Comparison of ENCODE assay signal across 33 cellular contexts in genomic region chr13:59659981-59660380, GRCh38.
"Had no signal": no experiment of that assay in that cellular context is flagged by ENCODE, and none has a peak within 500 bp of the region (broad histone marks: within the 10 kb centered on the region; RNA-seq: fewer than 3 reads in every experiment).

No MANE protein-coding gene starts in this region.

- ATAC-seq: activated naive CD4-positive, alpha-beta T cell treated with anti-CD3 and anti-CD28 coated beads, Interleukin-2, amount 50 U/mL, for 72 hours; activated naive CD8-positive, alpha-beta T cell treated with anti-CD3 and anti-CD28 coated beads, Interleukin-2, amount 50 U/mL, for 24 hours; activated T-cell treated with anti-CD3 and anti-CD28 coated beads, Interleukin-2, amount 50 U/mL, for 4 hours; activated T-cell treated with anti-CD3 and anti-CD28 coated beads, Interleukin-2, amount 50 U/mL, for 72 hours; activated T-helper 17 cell treated with anti-CD3 and anti-CD28 coated beads, Interleukin-2, amount 50 U/mL, for 72 hours; body of pancreas had no signal

- H3K4me3 Mint-ChIP-seq: activated naive CD4-positive, alpha-beta T cell treated with anti-CD3 and anti-CD28 coated beads for 36 hours; activated naive CD4-positive, alpha-beta T cell treated with anti-CD3 and anti-CD28 coated beads, Interleukin-2, amount 10 ng/mL, durations not matched to agents 7 days and 5 days; activated naive CD4-positive, alpha-beta T cell treated with anti-CD3 and anti-CD28 coated beads, Interleukin-2, amount 50 U/mL, for 24 hours; activated naive CD8-positive, alpha-beta T cell; activated naive CD8-positive, alpha-beta T cell treated with anti-CD3 and anti-CD28 coated beads for 36 hours; activated naive CD8-positive, alpha-beta T cell treated with anti-CD3 and anti-CD28 coated beads, Interleukin-2, amount 10 ng/mL, durations not matched to agents 7 days and 5 days; activated naive CD8-positive, alpha-beta T cell treated with anti-CD3 and anti-CD28 coated beads, Interleukin-2, amount 50 U/mL, for 24 hours; activated T-cell treated with anti-CD3 and anti-CD28 coated beads, Interleukin-2, amount 50 U/mL, for 24 hours; activated T-cell treated with anti-CD3 and anti-CD28 coated beads, Interleukin-2, amount 50 U/mL, for 4 hours; activated T-cell treated with anti-CD3 and anti-CD28 coated beads, Interleukin-2, amount 50 U/mL, for 72 hours; activated T-helper 1 cell treated with anti-CD3 and anti-CD28 coated beads, Interleukin-12 subunit alpha, Interleukin-12 subunit beta, Interleukin-2, Interleukin-4 antibody, amounts not matched to agents 30 ng/mL and 10 ng/mL and 1 ng/mL, durations not matched to agents 14 hours and 24 hours and 36 hours; activated T-helper 17 cell treated with anti-CD3 and anti-CD28 coated beads, Interleukin-2, amount 50 U/mL, for 72 hours; brain; central memory CD8-positive, alpha-beta T cell had no signal

- H3K36me3 Mint-ChIP-seq: activated naive CD4-positive, alpha-beta T cell treated with anti-CD3 and anti-CD28 coated beads, Interleukin-2, amount 10 ng/mL, durations not matched to agents 7 days and 5 days; activated naive CD4-positive, alpha-beta T cell treated with anti-CD3 and anti-CD28 coated beads, Interleukin-2, amount 50 U/mL, for 24 hours; activated naive CD8-positive, alpha-beta T cell had no signal

- DNase-seq: activated effector memory CD4-positive, alpha-beta T cell treated with anti-CD3 and anti-CD28 coated beads, Interleukin-2, amount 50 U/mL, for 16 hours; activated effector memory CD4-positive, alpha-beta T cell treated with Interleukin-2 at 50 U/mL for 16 hours; activated gamma-delta T cell; activated gamma-delta T cell treated with Interleukin-2 at 50 U/mL for 16 hours; activated naive CD4-positive, alpha-beta T cell; activated naive CD4-positive, alpha-beta T cell treated with anti-CD3 and anti-CD28 coated beads for 36 hours; activated naive CD4-positive, alpha-beta T cell treated with anti-CD3 and anti-CD28 coated beads, Interleukin-2, amount 10 ng/mL, durations not matched to agents 7 days and 5 days; activated naive CD4-positive, alpha-beta T cell treated with anti-CD3 and anti-CD28 coated beads, Interleukin-2, amount 50 U/mL, for 16 hours; activated naive CD4-positive, alpha-beta T cell treated with Interleukin-2 at 50 U/mL for 16 hours; activated naive CD8-positive, alpha-beta T cell treated with anti-CD3 and anti-CD28 coated beads for 36 hours; activated naive CD8-positive, alpha-beta T cell treated with anti-CD3 and anti-CD28 coated beads, Interleukin-2, amount 10 ng/mL, durations not matched to agents 7 days and 5 days; activated naive CD8-positive, alpha-beta T cell treated with anti-CD3 and anti-CD28 coated beads, Interleukin-2, amount 50 U/mL, for 24 hours; activated T-cell treated with anti-CD3 and anti-CD28 coated beads, Interleukin-2, amount 50 U/mL, for 24 hours; activated T-cell treated with anti-CD3 and anti-CD28 coated beads, Interleukin-2, amount 50 U/mL, for 4 hours; activated T-cell treated with anti-CD3 and anti-CD28 coated beads, Interleukin-2, amount 50 U/mL, for 48 hours; activated T-cell treated with anti-CD3 and anti-CD28 coated beads, Interleukin-2, amount 50 U/mL, for 72 hours; adrenal gland; amniotic stem cell; anterior cingulate cortex; aorta; body of pancreas; brain microvascular endothelial cell; caudate nucleus; central memory CD4-positive, alpha-beta T cell; cerebellar nuclear complex had no signal

- H3K9me3 Mint-ChIP-seq: activated naive CD4-positive, alpha-beta T cell treated with anti-CD3 and anti-CD28 coated beads for 36 hours; activated naive CD4-positive, alpha-beta T cell treated with anti-CD3 and anti-CD28 coated beads, Interleukin-2, amount 10 ng/mL, durations not matched to agents 7 days and 5 days; activated naive CD4-positive, alpha-beta T cell treated with anti-CD3 and anti-CD28 coated beads, Interleukin-2, amount 50 U/mL, for 24 hours; activated naive CD4-positive, alpha-beta T cell treated with anti-CD3 and anti-CD28 coated beads, Interleukin-2, amount 50 U/mL, for 72 hours; activated naive CD8-positive, alpha-beta T cell treated with anti-CD3 and anti-CD28 coated beads for 36 hours; activated naive CD8-positive, alpha-beta T cell treated with anti-CD3 and anti-CD28 coated beads, Interleukin-2, amount 10 ng/mL, durations not matched to agents 7 days and 5 days; activated naive CD8-positive, alpha-beta T cell treated with anti-CD3 and anti-CD28 coated beads, Interleukin-2, amount 50 U/mL, for 24 hours; activated T-cell treated with anti-CD3 and anti-CD28 coated beads, Interleukin-2, amount 50 U/mL, for 24 hours; activated T-cell treated with anti-CD3 and anti-CD28 coated beads, Interleukin-2, amount 50 U/mL, for 4 hours; activated T-cell treated with anti-CD3 and anti-CD28 coated beads, Interleukin-2, amount 50 U/mL, for 72 hours; activated T-helper 1 cell treated with anti-CD3 and anti-CD28 coated beads, Interleukin-12 subunit alpha, Interleukin-12 subunit beta, Interleukin-2, Interleukin-4 antibody, amounts not matched to agents 30 ng/mL and 10 ng/mL and 1 ng/mL, durations not matched to agents 14 hours and 24 hours and 36 hours; activated T-helper 17 cell treated with anti-CD3 and anti-CD28 coated beads, Interleukin-2, amount 50 U/mL, for 72 hours; activated T-helper 2 cell treated with anti-CD3 and anti-CD28 coated beads, Interferon-gamma antibody, Interleukin-2, Interleukin-4, amounts not matched to agents 10 μg/mL and 5 μg/mL and 100 μg/mL, durations not matched to agents 14 hours and 24 hours and 36 hours; central memory CD8-positive, alpha-beta T cell had no signal

- H3K4me1 Mint-ChIP-seq: activated naive CD4-positive, alpha-beta T cell treated with anti-CD3 and anti-CD28 coated beads, Interleukin-2, amount 10 ng/mL, durations not matched to agents 7 days and 5 days; activated naive CD4-positive, alpha-beta T cell treated with anti-CD3 and anti-CD28 coated beads, Interleukin-2, amount 50 U/mL, for 24 hours; activated naive CD8-positive, alpha-beta T cell treated with anti-CD3 and anti-CD28 coated beads for 36 hours; activated naive CD8-positive, alpha-beta T cell treated with anti-CD3 and anti-CD28 coated beads, Interleukin-2, amount 10 ng/mL, durations not matched to agents 7 days and 5 days; activated naive CD8-positive, alpha-beta T cell treated with anti-CD3 and anti-CD28 coated beads, Interleukin-2, amount 50 U/mL, for 24 hours; activated T-helper 17 cell treated with anti-CD3 and anti-CD28 coated beads, Interleukin-2, amount 50 U/mL, for 72 hours; central memory CD8-positive, alpha-beta T cell had no signal

- H3K27ac Mint-ChIP-seq: activated naive CD4-positive, alpha-beta T cell treated with anti-CD3 and anti-CD28 coated beads for 36 hours; activated naive CD4-positive, alpha-beta T cell treated with anti-CD3 and anti-CD28 coated beads, Interleukin-2, amount 10 ng/mL, durations not matched to agents 7 days and 5 days; activated naive CD4-positive, alpha-beta T cell treated with anti-CD3 and anti-CD28 coated beads, Interleukin-2, amount 50 U/mL, for 24 hours; activated naive CD4-positive, alpha-beta T cell treated with anti-CD3 and anti-CD28 coated beads, Interleukin-2, amount 50 U/mL, for 72 hours; activated naive CD8-positive, alpha-beta T cell; activated naive CD8-positive, alpha-beta T cell treated with anti-CD3 and anti-CD28 coated beads for 36 hours; activated naive CD8-positive, alpha-beta T cell treated with anti-CD3 and anti-CD28 coated beads, Interleukin-2, amount 10 ng/mL, durations not matched to agents 7 days and 5 days; activated naive CD8-positive, alpha-beta T cell treated with anti-CD3 and anti-CD28 coated beads, Interleukin-2, amount 50 U/mL, for 24 hours; activated T-cell treated with anti-CD3 and anti-CD28 coated beads, Interleukin-2, amount 50 U/mL, for 24 hours; activated T-cell treated with anti-CD3 and anti-CD28 coated beads, Interleukin-2, amount 50 U/mL, for 72 hours; activated T-helper 1 cell treated with anti-CD3 and anti-CD28 coated beads, Interleukin-12 subunit alpha, Interleukin-12 subunit beta, Interleukin-2, Interleukin-4 antibody, amounts not matched to agents 30 ng/mL and 10 ng/mL and 1 ng/mL, durations not matched to agents 14 hours and 24 hours and 36 hours; activated T-helper 17 cell treated with anti-CD3 and anti-CD28 coated beads, Interleukin-2, amount 50 U/mL, for 72 hours; activated T-helper 2 cell treated with anti-CD3 and anti-CD28 coated beads, Interferon-gamma antibody, Interleukin-2, Interleukin-4, amounts not matched to agents 10 μg/mL and 5 μg/mL and 100 μg/mL, durations not matched to agents 14 hours and 24 hours and 36 hours had no signal

- H3K27me3 Mint-ChIP-seq: activated naive CD4-positive, alpha-beta T cell treated with anti-CD3 and anti-CD28 coated beads, Interleukin-2, amount 10 ng/mL, durations not matched to agents 7 days and 5 days; activated naive CD8-positive, alpha-beta T cell; activated naive CD8-positive, alpha-beta T cell treated with anti-CD3 and anti-CD28 coated beads for 36 hours; activated naive CD8-positive, alpha-beta T cell treated with anti-CD3 and anti-CD28 coated beads, Interleukin-2, amount 10 ng/mL, durations not matched to agents 7 days and 5 days; activated T-cell treated with anti-CD3 and anti-CD28 coated beads, Interleukin-2, amount 50 U/mL, for 24 hours; activated T-helper 17 cell treated with anti-CD3 and anti-CD28 coated beads, Interleukin-2, amount 50 U/mL, for 72 hours; central memory CD8-positive, alpha-beta T cell had no signal
